ENCODE assay signal across 1 cellular context in the genomic region with DNA sequence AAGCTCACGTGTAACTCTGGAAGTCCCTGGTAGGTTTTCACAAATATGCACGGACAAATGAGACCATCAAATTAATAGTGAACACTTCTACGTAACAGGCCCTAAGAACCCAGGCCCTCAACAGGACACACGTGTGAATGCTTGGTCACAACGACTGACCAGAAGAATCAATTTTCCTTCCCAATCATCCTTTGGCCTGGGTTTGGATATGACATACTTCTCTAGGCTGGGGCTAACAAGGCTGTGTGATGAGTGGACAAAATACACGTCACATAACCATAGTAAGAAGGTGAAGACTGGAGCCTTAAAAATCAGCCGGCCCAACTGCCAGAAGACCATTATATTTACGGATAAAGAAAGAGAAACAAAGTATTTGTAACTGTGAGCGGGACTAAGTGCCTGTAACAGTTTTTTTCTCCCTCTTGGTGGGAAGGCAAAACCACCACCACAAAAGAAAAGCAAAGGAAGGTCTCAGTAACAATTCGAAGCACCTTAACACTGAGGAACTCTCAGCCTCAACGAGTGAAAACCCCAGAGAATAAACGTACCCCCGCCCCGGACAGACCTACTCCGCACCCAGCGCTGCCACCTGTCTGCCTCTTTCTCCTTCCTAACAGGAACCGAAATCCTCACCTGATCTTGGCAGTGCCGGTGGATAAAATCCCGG.
TF ChIP-seq lines count a peak whose summit lies in the region.

No MANE protein-coding gene starts in this region.

TF ChIP-seq in HEK293, 187 proteins besides CTCF, POLR2A, EP300 and RAD21 (continued from another document and continues in another):
- TF ChIP-seq ZNF610 (tag by site-specific recombination; IDR thresholded peaks at IDR 0.05; ENCODE audit: borderline replicate concordance) (0 out of 2 replicates have a peak, but pooled peaks have one; percentile 72), OSR2 (tag by site-specific recombination; IDR thresholded peaks at IDR 0.05) (no peak), HOXD13 (CRISPR knock-in tag; IDR thresholded peaks at IDR 0.05; ENCODE audit: borderline replicate concordance) (no peak), ZNF596 (tag by site-specific recombination; IDR thresholded peaks at IDR 0.05) (no peak), ZNF16 (tag by site-specific recombination; IDR thresholded peaks at IDR 0.05; ENCODE audit: low read depth) (0 out of 2 replicates have a peak, but pooled peaks have one; percentile 8), ZNF600 (tag by site-specific recombination; IDR thresholded peaks at IDR 0.05) (no peak; the same call in 1 of the 2 replicates), EGR2 (tag by site-specific recombination; IDR thresholded peaks at IDR 0.05; ENCODE audit: low read depth) (no peak), GFI1B (tag by site-specific recombination; IDR thresholded peaks at IDR 0.05) (no peak), ZBTB48 (tag by site-specific recombination; IDR thresholded peaks at IDR 0.05) (0 out of 2 replicates have a peak, but pooled peaks have one; percentile 9), ZNF48 (tag by site-specific recombination; IDR thresholded peaks at IDR 0.05) (no peak), SCRT2 (tag by site-specific recombination; IDR thresholded peaks at IDR 0.05) (peak; percentile 79; the same call in 1 of the 2 replicates), ZNF560 (tag by site-specific recombination; IDR thresholded peaks at IDR 0.05; ENCODE audit: borderline replicate concordance) (no peak), ZNF398 (tag by site-specific recombination; IDR thresholded peaks at IDR 0.05) (no peak), ZNF670 (tag by site-specific recombination; IDR thresholded peaks at IDR 0.05; ENCODE audit: low read depth) (no peak), ZNF280D (tag by site-specific recombination; IDR thresholded peaks at IDR 0.05) (peak; percentile 89; the same call in 1 of the 2 replicates), ZNF350 (tag by site-specific recombination; IDR thresholded peaks at IDR 0.05) (no peak), ZFP41 (tag by site-specific recombination; IDR thresholded peaks at IDR 0.05; ENCODE audit: borderline replicate concordance) (no peak), ZNF76 (tag by site-specific recombination; IDR thresholded peaks at IDR 0.05; ENCODE audit: borderline replicate concordance, low read depth) (no peak), REPIN1 (tag by site-specific recombination; IDR thresholded peaks at IDR 0.05; ENCODE audit: low read depth) (peak; percentile 96), ZNF121 (tag by site-specific recombination; IDR thresholded peaks at IDR 0.05) (peak; percentile 11; the same call in 1 of the 2 replicates), ZNF239 (tag by site-specific recombination; IDR thresholded peaks at IDR 0.05) (no peak; the same call in 1 of the 2 replicates), ZNF623 (tag by site-specific recombination; IDR thresholded peaks at IDR 0.05) (peak; percentile 32; the same call in 1 of the 2 replicates), ZFP69B (tag by site-specific recombination; IDR thresholded peaks at IDR 0.05) (0 out of 2 replicates have a peak, but pooled peaks have one; percentile 36), SP2 (tag by site-specific recombination; IDR thresholded peaks at IDR 0.05) (no peak), ZNF549 (tag by site-specific recombination; IDR thresholded peaks at IDR 0.05) (no peak), ZNF692 (tag by site-specific recombination; IDR thresholded peaks at IDR 0.05) (no peak), ZNF747 (tag by site-specific recombination; IDR thresholded peaks at IDR 0.05) (no peak), ZSCAN16 (tag by site-specific recombination; IDR thresholded peaks at IDR 0.05) (peak; percentile 70; the same call in 1 of the 2 replicates), ZNF654 (tag by site-specific recombination; IDR thresholded peaks at IDR 0.05; ENCODE audit: low read depth) (no peak)
- TF ChIP-seq, protein P1, sequence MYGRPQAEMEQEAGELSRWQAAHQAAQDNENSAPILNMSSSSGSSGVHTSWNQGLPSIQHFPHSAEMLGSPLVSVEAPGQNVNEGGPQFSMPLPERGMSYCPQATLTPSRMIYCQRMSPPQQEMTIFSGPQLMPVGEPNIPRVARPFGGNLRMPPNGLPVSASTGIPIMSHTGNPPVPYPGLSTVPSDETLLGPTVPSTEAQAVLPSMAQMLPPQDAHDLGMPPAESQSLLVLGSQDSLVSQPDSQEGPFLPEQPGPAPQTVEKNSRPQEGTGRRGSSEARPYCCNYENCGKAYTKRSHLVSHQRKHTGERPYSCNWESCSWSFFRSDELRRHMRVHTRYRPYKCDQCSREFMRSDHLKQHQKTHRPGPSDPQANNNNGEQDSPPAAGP (tag by site-specific recombination; IDR thresholded peaks at IDR 0.05) = no peak
- TF ChIP-seq, protein P2, sequence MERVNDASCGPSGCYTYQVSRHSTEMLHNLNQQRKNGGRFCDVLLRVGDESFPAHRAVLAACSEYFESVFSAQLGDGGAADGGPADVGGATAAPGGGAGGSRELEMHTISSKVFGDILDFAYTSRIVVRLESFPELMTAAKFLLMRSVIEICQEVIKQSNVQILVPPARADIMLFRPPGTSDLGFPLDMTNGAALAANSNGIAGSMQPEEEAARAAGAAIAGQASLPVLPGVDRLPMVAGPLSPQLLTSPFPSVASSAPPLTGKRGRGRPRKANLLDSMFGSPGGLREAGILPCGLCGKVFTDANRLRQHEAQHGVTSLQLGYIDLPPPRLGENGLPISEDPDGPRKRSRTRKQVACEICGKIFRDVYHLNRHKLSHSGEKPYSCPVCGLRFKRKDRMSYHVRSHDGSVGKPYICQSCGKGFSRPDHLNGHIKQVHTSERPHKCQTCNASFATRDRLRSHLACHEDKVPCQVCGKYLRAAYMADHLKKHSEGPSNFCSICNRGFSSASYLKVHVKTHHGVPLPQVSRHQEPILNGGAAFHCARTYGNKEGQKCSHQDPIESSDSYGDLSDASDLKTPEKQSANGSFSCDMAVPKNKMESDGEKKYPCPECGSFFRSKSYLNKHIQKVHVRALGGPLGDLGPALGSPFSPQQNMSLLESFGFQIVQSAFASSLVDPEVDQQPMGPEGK (tag by site-specific recombination; IDR thresholded peaks at IDR 0.05) = no peak
- TF ChIP-seq, protein P3, sequence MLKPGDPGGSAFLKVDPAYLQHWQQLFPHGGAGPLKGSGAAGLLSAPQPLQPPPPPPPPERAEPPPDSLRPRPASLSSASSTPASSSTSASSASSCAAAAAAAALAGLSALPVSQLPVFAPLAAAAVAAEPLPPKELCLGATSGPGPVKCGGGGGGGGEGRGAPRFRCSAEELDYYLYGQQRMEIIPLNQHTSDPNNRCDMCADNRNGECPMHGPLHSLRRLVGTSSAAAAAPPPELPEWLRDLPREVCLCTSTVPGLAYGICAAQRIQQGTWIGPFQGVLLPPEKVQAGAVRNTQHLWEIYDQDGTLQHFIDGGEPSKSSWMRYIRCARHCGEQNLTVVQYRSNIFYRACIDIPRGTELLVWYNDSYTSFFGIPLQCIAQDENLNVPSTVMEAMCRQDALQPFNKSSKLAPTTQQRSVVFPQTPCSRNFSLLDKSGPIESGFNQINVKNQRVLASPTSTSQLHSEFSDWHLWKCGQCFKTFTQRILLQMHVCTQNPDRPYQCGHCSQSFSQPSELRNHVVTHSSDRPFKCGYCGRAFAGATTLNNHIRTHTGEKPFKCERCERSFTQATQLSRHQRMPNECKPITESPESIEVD (tag by site-specific recombination; IDR thresholded peaks at IDR 0.05) = no peak
- TF ChIP-seq, protein P4, sequence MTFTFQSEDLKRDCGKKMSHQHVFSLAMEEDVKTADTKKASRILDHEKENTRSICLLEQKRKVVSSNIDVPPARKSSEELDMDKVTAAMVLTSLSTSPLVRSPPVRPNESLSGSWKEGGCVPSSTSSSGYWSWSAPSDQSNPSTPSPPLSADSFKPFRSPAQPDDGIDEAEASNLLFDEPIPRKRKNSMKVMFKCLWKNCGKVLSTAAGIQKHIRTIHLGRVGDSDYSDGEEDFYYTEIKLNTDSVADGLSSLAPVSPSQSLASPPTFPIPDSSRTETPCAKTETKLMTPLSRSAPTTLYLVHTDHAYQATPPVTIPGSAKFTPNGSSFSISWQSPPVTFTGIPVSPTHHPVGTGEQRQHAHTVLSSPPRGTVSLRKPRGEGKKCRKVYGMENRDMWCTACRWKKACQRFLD (tag by site-specific recombination; IDR thresholded peaks at IDR 0.05) = no peak
- TF ChIP-seq, protein P5, sequence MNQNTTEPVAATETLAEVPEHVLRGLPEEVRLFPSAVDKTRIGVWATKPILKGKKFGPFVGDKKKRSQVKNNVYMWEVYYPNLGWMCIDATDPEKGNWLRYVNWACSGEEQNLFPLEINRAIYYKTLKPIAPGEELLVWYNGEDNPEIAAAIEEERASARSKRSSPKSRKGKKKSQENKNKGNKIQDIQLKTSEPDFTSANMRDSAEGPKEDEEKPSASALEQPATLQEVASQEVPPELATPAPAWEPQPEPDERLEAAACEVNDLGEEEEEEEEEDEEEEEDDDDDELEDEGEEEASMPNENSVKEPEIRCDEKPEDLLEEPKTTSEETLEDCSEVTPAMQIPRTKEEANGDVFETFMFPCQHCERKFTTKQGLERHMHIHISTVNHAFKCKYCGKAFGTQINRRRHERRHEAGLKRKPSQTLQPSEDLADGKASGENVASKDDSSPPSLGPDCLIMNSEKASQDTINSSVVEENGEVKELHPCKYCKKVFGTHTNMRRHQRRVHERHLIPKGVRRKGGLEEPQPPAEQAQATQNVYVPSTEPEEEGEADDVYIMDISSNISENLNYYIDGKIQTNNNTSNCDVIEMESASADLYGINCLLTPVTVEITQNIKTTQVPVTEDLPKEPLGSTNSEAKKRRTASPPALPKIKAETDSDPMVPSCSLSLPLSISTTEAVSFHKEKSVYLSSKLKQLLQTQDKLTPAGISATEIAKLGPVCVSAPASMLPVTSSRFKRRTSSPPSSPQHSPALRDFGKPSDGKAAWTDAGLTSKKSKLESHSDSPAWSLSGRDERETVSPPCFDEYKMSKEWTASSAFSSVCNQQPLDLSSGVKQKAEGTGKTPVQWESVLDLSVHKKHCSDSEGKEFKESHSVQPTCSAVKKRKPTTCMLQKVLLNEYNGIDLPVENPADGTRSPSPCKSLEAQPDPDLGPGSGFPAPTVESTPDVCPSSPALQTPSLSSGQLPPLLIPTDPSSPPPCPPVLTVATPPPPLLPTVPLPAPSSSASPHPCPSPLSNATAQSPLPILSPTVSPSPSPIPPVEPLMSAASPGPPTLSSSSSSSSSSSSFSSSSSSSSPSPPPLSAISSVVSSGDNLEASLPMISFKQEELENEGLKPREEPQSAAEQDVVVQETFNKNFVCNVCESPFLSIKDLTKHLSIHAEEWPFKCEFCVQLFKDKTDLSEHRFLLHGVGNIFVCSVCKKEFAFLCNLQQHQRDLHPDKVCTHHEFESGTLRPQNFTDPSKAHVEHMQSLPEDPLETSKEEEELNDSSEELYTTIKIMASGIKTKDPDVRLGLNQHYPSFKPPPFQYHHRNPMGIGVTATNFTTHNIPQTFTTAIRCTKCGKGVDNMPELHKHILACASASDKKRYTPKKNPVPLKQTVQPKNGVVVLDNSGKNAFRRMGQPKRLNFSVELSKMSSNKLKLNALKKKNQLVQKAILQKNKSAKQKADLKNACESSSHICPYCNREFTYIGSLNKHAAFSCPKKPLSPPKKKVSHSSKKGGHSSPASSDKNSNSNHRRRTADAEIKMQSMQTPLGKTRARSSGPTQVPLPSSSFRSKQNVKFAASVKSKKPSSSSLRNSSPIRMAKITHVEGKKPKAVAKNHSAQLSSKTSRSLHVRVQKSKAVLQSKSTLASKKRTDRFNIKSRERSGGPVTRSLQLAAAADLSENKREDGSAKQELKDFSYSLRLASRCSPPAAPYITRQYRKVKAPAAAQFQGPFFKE (tag by site-specific recombination; IDR thresholded peaks at IDR 0.05; ENCODE audit: borderline replicate concordance) = no peak
- TF ChIP-seq, protein P6, sequence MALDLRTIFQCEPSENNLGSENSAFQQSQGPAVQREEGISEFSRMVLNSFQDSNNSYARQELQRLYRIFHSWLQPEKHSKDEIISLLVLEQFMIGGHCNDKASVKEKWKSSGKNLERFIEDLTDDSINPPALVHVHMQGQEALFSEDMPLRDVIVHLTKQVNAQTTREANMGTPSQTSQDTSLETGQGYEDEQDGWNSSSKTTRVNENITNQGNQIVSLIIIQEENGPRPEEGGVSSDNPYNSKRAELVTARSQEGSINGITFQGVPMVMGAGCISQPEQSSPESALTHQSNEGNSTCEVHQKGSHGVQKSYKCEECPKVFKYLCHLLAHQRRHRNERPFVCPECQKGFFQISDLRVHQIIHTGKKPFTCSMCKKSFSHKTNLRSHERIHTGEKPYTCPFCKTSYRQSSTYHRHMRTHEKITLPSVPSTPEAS (tag by site-specific recombination; IDR thresholded peaks at IDR 0.05) = no peak
